In the genomic region with DNA sequence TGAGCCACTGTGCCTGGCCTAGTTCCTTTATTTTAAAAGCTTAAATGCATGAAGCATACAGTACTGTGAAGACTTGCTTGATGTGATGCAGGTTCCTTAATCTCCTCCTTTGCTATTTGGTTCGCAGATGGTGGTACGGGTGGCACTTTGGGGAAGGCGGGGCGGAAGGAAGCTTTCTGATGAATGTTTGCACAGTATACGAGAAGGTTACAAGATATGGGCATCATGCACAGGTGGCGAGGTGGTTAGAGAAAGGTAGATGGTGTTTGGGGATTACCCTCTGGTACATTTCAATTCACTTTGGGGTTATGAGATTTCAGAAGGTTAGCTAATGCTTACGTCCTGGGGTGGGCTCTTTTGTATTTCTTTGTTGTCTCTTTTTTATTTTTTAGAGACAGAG, we compare ENCODE assay signal across 14 cellular contexts. TPM values are rescaled to one million over a fixed set of nuclear protein-coding genes. Genes with fewer than 3 reads are reported as not detected.
DNase-seq lines count a peak whose midpoint lies in the region; ATAC-seq and TF ChIP-seq lines count a peak whose summit lies in the region.
"Had no signal": no experiment of that assay in that cellular context is flagged by ENCODE, and none has a peak within 500 bp of the region (broad histone marks: within the 10 kb centered on the region; RNA-seq: fewer than 3 reads in every experiment).

No MANE protein-coding gene starts in this region.

- no peak overlapping the region for H3K27ac ChIP-seq in lower lobe of right lung
- no peak overlapping the region for H3K27ac ChIP-seq in brain microvascular endothelial cell
- H3K27ac ChIP-seq: right lobe of liver had no signal

- H3K4me3 ChIP-seq in lower lobe of right lung: no peak overlapping the region
- H3K4me3 ChIP-seq in brain microvascular endothelial cell (ENCODE audit: low read depth, low read length): no peak overlapping the region
- H3K4me3 ChIP-seq: lung, right lobe of liver had no signal

- H3K4me3 Mint-ChIP-seq in activated T-cell treated with anti-CD3 and anti-CD28 coated beads, Interleukin-2, amount 50 U/mL, for 24 hours: peak overlapping the region; percentile 69
- peak overlapping the region; percentile 62 to 83 (median 78) for H3K4me3 Mint-ChIP-seq in T-cell
- peak overlapping the region; percentile 96 for H3K4me3 Mint-ChIP-seq in stimulated activated effector memory CD8-positive, alpha-beta T cell treated with anti-CD3 and anti-CD28 coated beads, Interleukin-12 subunit alpha, Interleukin-12 subunit beta, amount 100 ng/mL, for 72 hours
- H3K4me3 Mint-ChIP-seq: neural crest cell had no signal

- H3K36me3 ChIP-seq in lower lobe of right lung: no peaks in the 10 kb centered on the region
- H3K36me3 ChIP-seq in brain microvascular endothelial cell (replicated peaks): no peaks in the 10 kb centered on the region
- H3K36me3 ChIP-seq: right lobe of liver had no signal

- H3K9me3 Mint-ChIP-seq in activated T-cell treated with anti-CD3 and anti-CD28 coated beads, Interleukin-2, amount 50 U/mL, for 24 hours: no peaks in the 10 kb centered on the region
- H3K9me3 Mint-ChIP-seq in T-cell: no peaks in the 10 kb centered on the region
- H3K9me3 Mint-ChIP-seq in activated naive CD4-positive, alpha-beta T cell treated with anti-CD3 and anti-CD28 coated beads, Interleukin-2, amount 50 U/mL, for 72 hours: no peaks in the 10 kb centered on the region
- no peaks in the 10 kb centered on the region for H3K9me3 Mint-ChIP-seq in stimulated activated effector memory CD8-positive, alpha-beta T cell treated with anti-CD3 and anti-CD28 coated beads, Interleukin-12 subunit alpha, Interleukin-12 subunit beta, amount 100 ng/mL, for 72 hours
- H3K9me3 Mint-ChIP-seq: neural crest cell had no signal

- no peaks in the 10 kb centered on the region for H3K27me3 Mint-ChIP-seq in activated T-cell treated with anti-CD3 and anti-CD28 coated beads, Interleukin-2, amount 50 U/mL, for 24 hours
- H3K27me3 Mint-ChIP-seq in T-cell: no peaks in the 10 kb centered on the region

- no peaks in the 10 kb centered on the region for H3K27me3 ChIP-seq in lower lobe of right lung (ENCODE audit: low read depth)
- no peaks in the 10 kb centered on the region for H3K27me3 ChIP-seq in brain microvascular endothelial cell (replicated peaks)
- H3K27me3 ChIP-seq: right lobe of liver had no signal

- no peaks in the 10 kb centered on the region for H3K9me3 ChIP-seq in lower lobe of right lung
- H3K9me3 ChIP-seq: right lobe of liver had no signal

- no peak for DNase-seq in activated T-cell treated with anti-CD3 and anti-CD28 coated beads, Interleukin-2, amount 50 U/mL, for 24 hours
- DNase-seq in activated T-cell treated with anti-CD3 and anti-CD28 coated beads for 4 hours: no peak
- DNase-seq in T-cell: peak in 32 of 34 experiments; percentile 50 to 91 (median 80)
- no peak for DNase-seq in activated naive CD4-positive, alpha-beta T cell treated with anti-CD3 and anti-CD28 coated beads, Interleukin-2, amount 50 U/mL, for 72 hours (ENCODE audit: low spot score in 2 of 2)
- no peak for DNase-seq in stimulated activated effector memory CD8-positive, alpha-beta T cell treated with anti-CD3 and anti-CD28 coated beads, Interleukin-12 subunit alpha, Interleukin-12 subunit beta, amount 100 ng/mL, for 72 hours (ENCODE audit: low spot score in 2 of 2)
- no peak for DNase-seq in SKM-1 (lab: John Stamatoyannopoulos, UW; ENCODE audit: unreplicated experiment)
- DNase-seq in lower lobe of right lung: no peak
- no peak for DNase-seq in brain microvascular endothelial cell
- DNase-seq: right lobe of liver; SIG-M5; stimulated activated CD4-positive, alpha-beta T cell treated with anti-CD3 and anti-CD28 coated beads, Interleukin-4, amount 100 ng/mL, for 4 hours had no signal

- H3K36me3 Mint-ChIP-seq in activated T-cell treated with anti-CD3 and anti-CD28 coated beads, Interleukin-2, amount 50 U/mL, for 24 hours (ENCODE audit: low read depth): peaks cover 98% of the 10 kb centered on the region
- H3K36me3 Mint-ChIP-seq in T-cell: peaks cover 66% of the 10 kb centered on the region
- H3K36me3 Mint-ChIP-seq in activated naive CD4-positive, alpha-beta T cell treated with anti-CD3 and anti-CD28 coated beads, Interleukin-2, amount 50 U/mL, for 72 hours: peaks cover 69 to 73% of the 10 kb centered on the region in 2 donors
- peaks cover 100% of the 10 kb centered on the region for H3K36me3 Mint-ChIP-seq in stimulated activated effector memory CD8-positive, alpha-beta T cell treated with anti-CD3 and anti-CD28 coated beads, Interleukin-12 subunit alpha, Interleukin-12 subunit beta, amount 100 ng/mL, for 72 hours

- H3K27ac Mint-ChIP-seq in activated T-cell treated with anti-CD3 and anti-CD28 coated beads, Interleukin-2, amount 50 U/mL, for 24 hours: peak overlapping the region; percentile 97
- H3K27ac Mint-ChIP-seq in T-cell: peak overlapping the region; percentile 94 to 96
- H3K27ac Mint-ChIP-seq in activated naive CD4-positive, alpha-beta T cell treated with anti-CD3 and anti-CD28 coated beads, Interleukin-2, amount 50 U/mL, for 72 hours: peak overlapping the region; percentile 80 to 86
- peak overlapping the region; percentile 92 for H3K27ac Mint-ChIP-seq in stimulated activated effector memory CD8-positive, alpha-beta T cell treated with anti-CD3 and anti-CD28 coated beads, Interleukin-12 subunit alpha, Interleukin-12 subunit beta, amount 100 ng/mL, for 72 hours

- intact Hi-C loops in lower lobe of right lung (cut with DNase I): no loop called here

- peaks cover 96% of the 10 kb centered on the region for H3K4me1 Mint-ChIP-seq in activated T-cell treated with anti-CD3 and anti-CD28 coated beads, Interleukin-2, amount 50 U/mL, for 24 hours (ENCODE audit: low read depth)
- H3K4me1 Mint-ChIP-seq in T-cell: peaks cover 95 to 100% (median 99%) of the 10 kb centered on the region in 3 donors
- peaks cover 98% of the 10 kb centered on the region for H3K4me1 Mint-ChIP-seq in stimulated activated effector memory CD8-positive, alpha-beta T cell treated with anti-CD3 and anti-CD28 coated beads, Interleukin-12 subunit alpha, Interleukin-12 subunit beta, amount 100 ng/mL, for 72 hours
- H3K4me1 Mint-ChIP-seq: neural crest cell had no signal

- no peaks in the 10 kb centered on the region for H3K4me1 ChIP-seq in lower lobe of right lung
- H3K4me1 ChIP-seq: right lobe of liver had no signal

- ATAC-seq in T-cell (replicated peaks in 1 of 4) (peak; percentile 77 to 90 (median 86)), lower lobe of right lung (no peak)
- ATAC-seq in activated naive CD4-positive, alpha-beta T cell treated with anti-CD3 and anti-CD28 coated beads, Interleukin-2, amount 50 U/mL, for 72 hours: peak; percentile 27 to 44
- ATAC-seq in stimulated activated effector memory CD8-positive, alpha-beta T cell treated with anti-CD3 and anti-CD28 coated beads, Interleukin-12 subunit alpha, Interleukin-12 subunit beta, amount 100 ng/mL, for 72 hours: peak; percentile 44
- ATAC-seq: right lobe of liver had no signal

- CTCF ChIA-PET in T-cell (lab: Charles Lee): interaction anchor here (0.5 to 1.5 kb wide), 10 partner anchors 9 to 98 kb away, joined by 3 to 8 read pairs (median 4); no protein-coding TSS in a partner anchor

- TF ChIP-seq CTCF in lower lobe of right lung (IDR thresholded peaks at IDR 0.05) (no peak), brain microvascular endothelial cell (IDR thresholded peaks at IDR 0.05; ENCODE audit: low read depth, low read length, missing control alignments) (no peak)

- POLR2A ChIA-PET in T-cell (lab: Charles Lee): interaction anchor here (0.7 to 2.1 kb wide), 12 partner anchors 9 to 93 kb away, joined by 3 to 10 read pairs (median 4); partner anchors contain the start of gene RHOH (in 1 of the 2)

- in situ Hi-C loops in brain microvascular endothelial cell (cut with HindIII; ENCODE audit: low pct_ligation_motif_present, low sequenced_read_pairs): no loop called here

RNA-seq across cellular contexts. Expression of gene RHOH, which starts 17.2 kb away (rescaled TPM):
- total RNA-seq in T-cell (100 to 1,000 TPM; 174 to 436 (median 216) TPM), lower lobe of right lung (9.2 TPM)
- 10 to 100 TPM; 81.2 to 82.9 TPM for total RNA-seq in activated naive CD4-positive, alpha-beta T cell treated with anti-CD3 and anti-CD28 coated beads, Interleukin-2, amount 50 U/mL, for 72 hours
- total RNA-seq: fibroblast of villous mesenchyme had no signal

Comparison
In these comparisons a context has a peak if more than half of its experiments do, and no peak if none do; other contexts are left out.
1. DNase-seq: peak in T-cell (32 of 34); none in activated T-cell treated with anti-CD3 and anti-CD28 coated beads, Interleukin-2, amount 50 U/mL, for 24 hours (single experiment), activated T-cell treated with anti-CD3 and anti-CD28 coated beads for 4 hours (single experiment), activated naive CD4-positive, alpha-beta T cell treated with anti-CD3 and anti-CD28 coated beads, Interleukin-2, amount 50 U/mL, for 72 hours (0 of 2), stimulated activated effector memory CD8-positive, alpha-beta T cell treated with anti-CD3 and anti-CD28 coated beads, Interleukin-12 subunit alpha, Interleukin-12 subunit beta, amount 100 ng/mL, for 72 hours (0 of 2), SKM-1 (single experiment), lower lobe of right lung (single experiment) and brain microvascular endothelial cell (single experiment).
2. ATAC-seq: peak in T-cell (4 of 4), activated naive CD4-positive, alpha-beta T cell treated with anti-CD3 and anti-CD28 coated beads, Interleukin-2, amount 50 U/mL, for 72 hours (2 of 2) and stimulated activated effector memory CD8-positive, alpha-beta T cell treated with anti-CD3 and anti-CD28 coated beads, Interleukin-12 subunit alpha, Interleukin-12 subunit beta, amount 100 ng/mL, for 72 hours (single experiment); none in lower lobe of right lung (0 of 2).
3. Peak in every context shown above with its lines, with median percentiles within 50 percentile points of each other: H3K27ac Mint-ChIP-seq and H3K4me3 Mint-ChIP-seq.